ENCODE assay signal across 2 cellular contexts in the genomic region with DNA sequence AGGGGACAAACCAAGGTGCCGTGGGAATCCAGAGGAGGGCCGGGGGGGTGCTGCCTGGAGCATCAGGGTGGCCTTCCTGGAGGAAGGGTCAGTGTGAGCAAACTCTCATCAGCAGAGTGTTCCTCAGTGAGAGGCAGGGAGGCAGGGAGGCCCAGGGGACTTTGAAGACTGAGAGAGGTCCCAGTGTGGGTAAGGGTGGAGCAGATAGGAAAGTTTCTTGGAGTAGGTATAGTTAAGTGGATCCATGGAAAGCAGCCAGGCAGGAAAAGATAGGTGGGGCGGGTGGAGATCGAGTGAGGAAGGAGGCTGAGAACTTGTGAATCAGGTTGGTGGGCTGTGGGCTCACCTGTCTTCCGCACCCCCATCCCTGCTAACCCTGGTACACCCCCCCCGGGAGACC.
TF ChIP-seq lines count a peak whose summit lies in the region.

No MANE protein-coding gene starts in this region.

TF ChIP-seq in HEK293, 187 proteins besides CTCF, POLR2A, EP300 and RAD21:
- TF ChIP-seq, protein P1, sequence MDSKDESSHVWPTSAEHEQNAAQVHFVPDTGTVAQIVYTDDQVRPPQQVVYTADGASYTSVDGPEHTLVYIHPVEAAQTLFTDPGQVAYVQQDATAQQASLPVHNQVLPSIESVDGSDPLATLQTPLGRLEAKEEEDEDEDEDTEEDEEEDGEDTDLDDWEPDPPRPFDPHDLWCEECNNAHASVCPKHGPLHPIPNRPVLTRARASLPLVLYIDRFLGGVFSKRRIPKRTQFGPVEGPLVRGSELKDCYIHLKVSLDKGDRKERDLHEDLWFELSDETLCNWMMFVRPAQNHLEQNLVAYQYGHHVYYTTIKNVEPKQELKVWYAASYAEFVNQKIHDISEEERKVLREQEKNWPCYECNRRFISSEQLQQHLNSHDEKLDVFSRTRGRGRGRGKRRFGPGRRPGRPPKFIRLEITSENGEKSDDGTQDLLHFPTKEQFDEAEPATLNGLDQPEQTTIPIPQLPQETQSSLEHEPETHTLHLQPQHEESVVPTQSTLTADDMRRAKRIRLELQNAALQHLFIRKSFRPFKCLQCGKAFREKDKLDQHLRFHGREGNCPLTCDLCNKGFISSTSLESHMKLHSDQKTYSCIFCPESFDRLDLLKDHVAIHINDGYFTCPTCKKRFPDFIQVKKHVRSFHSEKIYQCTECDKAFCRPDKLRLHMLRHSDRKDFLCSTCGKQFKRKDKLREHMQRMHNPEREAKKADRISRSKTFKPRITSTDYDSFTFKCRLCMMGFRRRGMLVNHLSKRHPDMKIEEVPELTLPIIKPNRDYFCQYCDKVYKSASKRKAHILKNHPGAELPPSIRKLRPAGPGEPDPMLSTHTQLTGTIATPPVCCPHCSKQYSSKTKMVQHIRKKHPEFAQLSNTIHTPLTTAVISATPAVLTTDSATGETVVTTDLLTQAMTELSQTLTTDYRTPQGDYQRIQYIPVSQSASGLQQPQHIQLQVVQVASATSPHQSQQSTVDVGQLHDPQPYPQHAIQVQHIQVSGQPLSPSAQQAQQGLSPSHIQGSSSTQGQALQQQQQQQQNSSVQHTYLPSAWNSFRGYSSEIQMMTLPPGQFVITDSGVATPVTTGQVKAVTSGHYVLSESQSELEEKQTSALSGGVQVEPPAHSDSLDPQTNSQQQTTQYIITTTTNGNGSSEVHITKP (tag by site-specific recombination; IDR thresholded peaks at IDR 0.05) = peak; percentile 30; the same call in 1 of the 2 replicates
- TF ChIP-seq, protein P2, sequence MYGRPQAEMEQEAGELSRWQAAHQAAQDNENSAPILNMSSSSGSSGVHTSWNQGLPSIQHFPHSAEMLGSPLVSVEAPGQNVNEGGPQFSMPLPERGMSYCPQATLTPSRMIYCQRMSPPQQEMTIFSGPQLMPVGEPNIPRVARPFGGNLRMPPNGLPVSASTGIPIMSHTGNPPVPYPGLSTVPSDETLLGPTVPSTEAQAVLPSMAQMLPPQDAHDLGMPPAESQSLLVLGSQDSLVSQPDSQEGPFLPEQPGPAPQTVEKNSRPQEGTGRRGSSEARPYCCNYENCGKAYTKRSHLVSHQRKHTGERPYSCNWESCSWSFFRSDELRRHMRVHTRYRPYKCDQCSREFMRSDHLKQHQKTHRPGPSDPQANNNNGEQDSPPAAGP (tag by site-specific recombination; IDR thresholded peaks at IDR 0.05) = 0 out of 2 replicates have a peak, but pooled peaks have one; percentile 61
- TF ChIP-seq PATZ1 (tag by site-specific recombination; IDR thresholded peaks at IDR 0.05) = 0 out of 2 replicates have a peak, but pooled peaks have one; percentile 35
- TF ChIP-seq GLIS1 (tag by site-specific recombination; IDR thresholded peaks at IDR 0.05) = peak; percentile 54
- 0 out of 2 replicates have a peak, but pooled peaks have one; percentile 34 for TF ChIP-seq KLF1 (tag by site-specific recombination; IDR thresholded peaks at IDR 0.05)
- TF ChIP-seq ZBTB8A (tag by site-specific recombination; IDR thresholded peaks at IDR 0.05) = no peak
- TF ChIP-seq, protein P3, sequence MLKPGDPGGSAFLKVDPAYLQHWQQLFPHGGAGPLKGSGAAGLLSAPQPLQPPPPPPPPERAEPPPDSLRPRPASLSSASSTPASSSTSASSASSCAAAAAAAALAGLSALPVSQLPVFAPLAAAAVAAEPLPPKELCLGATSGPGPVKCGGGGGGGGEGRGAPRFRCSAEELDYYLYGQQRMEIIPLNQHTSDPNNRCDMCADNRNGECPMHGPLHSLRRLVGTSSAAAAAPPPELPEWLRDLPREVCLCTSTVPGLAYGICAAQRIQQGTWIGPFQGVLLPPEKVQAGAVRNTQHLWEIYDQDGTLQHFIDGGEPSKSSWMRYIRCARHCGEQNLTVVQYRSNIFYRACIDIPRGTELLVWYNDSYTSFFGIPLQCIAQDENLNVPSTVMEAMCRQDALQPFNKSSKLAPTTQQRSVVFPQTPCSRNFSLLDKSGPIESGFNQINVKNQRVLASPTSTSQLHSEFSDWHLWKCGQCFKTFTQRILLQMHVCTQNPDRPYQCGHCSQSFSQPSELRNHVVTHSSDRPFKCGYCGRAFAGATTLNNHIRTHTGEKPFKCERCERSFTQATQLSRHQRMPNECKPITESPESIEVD (tag by site-specific recombination; IDR thresholded peaks at IDR 0.05) = no peak

TF ChIP-seq in K562, 482 proteins besides CTCF, POLR2A, EP300 and RAD21:
- TF ChIP-seq HMG20B (CRISPR knock-in tag; IDR thresholded peaks at IDR 0.05) = no peak
- TF ChIP-seq ZFP36 (IDR thresholded peaks at IDR 0.05; ENCODE audit: low read depth, low read length, partially characterized antibody) = peak; percentile 87
TF ChIP-seq in K562: peak in this region for 1.
